Comparison of ENCODE assay signal across 19 cellular contexts in the genomic region with DNA sequence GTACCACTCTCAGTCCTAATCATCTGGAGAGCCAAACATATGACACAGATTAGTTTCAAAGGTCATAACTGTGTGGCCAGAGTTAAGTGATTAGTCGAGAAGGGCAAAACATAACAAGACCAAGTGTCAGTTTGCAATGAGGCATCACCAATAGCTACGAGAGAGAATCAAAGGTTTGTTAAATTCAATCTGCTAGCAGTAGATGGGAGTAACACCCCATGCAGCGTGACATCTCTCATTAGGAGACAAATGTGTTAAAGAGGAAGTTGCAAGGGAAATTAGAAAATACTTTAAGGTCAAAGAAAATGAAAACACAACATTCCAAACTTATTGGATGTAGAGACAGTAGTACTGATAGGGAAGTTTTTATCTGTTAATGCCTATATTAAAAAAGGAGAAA.
"Had no signal": no experiment of that assay in that cellular context is flagged by ENCODE, and none has a peak within 500 bp of the region (broad histone marks: within the 10 kb centered on the region; RNA-seq: fewer than 3 reads in every experiment).

No MANE protein-coding gene starts in this region.

- H3K27me3 ChIP-seq: breast epithelium had no signal

- H3K4me1 ChIP-seq: breast epithelium had no signal

- H3K9me3 ChIP-seq: breast epithelium had no signal

- DNase-seq: activated CD4-positive, alpha-beta T cell treated with anti-CD3 and anti-CD28 coated beads for 4 hours; activated CD4-positive, alpha-beta T cell treated with anti-CD3 and anti-CD28 coated beads, Interleukin-2, amount 50 U/mL, for 4 hours; activated CD8-positive, alpha-beta memory T cell treated with anti-CD3 and anti-CD28 coated beads, Interleukin-2, amount 50 U/mL, for 48 hours; activated CD8-positive, alpha-beta T cell treated with anti-CD3 and anti-CD28 coated beads, Interleukin-2, amount 10 ng/mL, durations not matched to agents 7 days and 5 days; activated T-cell treated with anti-CD3 and anti-CD28 coated beads, Interleukin-2, amount 50 U/mL, for 1 hour; aorta; central memory CD4-positive, alpha-beta T cell; IMR-90; KG1; NCI-H1048; NCI-H146; NCI-H187 treated with DMSO at 0.1 percent for 48 hours; NCI-H2081 treated with DMSO at 0.1 percent for 48 hours; NCI-H446; NCI-H524; WERI-Rb-1 had no signal

- H3K4me3 ChIP-seq: breast epithelium, SK-N-MC had no signal

- H3K27ac ChIP-seq: breast epithelium, SK-N-MC, WERI-Rb-1 had no signal

- H3K36me3 ChIP-seq: breast epithelium, WERI-Rb-1 had no signal

- ATAC-seq: activated CD4-positive, CD25-positive, alpha-beta regulatory T cell treated with anti-CD3 and anti-CD28 coated beads, Interleukin-2, amount 50 U/mL, for 24 hours; activated CD8-positive, alpha-beta T cell treated with anti-CD3 and anti-CD28 coated beads, Interleukin-2, amount 10 ng/mL, durations not matched to agents 7 days and 5 days had no signal
